Comparison of ENCODE assay signal across 8 cellular contexts in the genomic region with DNA sequence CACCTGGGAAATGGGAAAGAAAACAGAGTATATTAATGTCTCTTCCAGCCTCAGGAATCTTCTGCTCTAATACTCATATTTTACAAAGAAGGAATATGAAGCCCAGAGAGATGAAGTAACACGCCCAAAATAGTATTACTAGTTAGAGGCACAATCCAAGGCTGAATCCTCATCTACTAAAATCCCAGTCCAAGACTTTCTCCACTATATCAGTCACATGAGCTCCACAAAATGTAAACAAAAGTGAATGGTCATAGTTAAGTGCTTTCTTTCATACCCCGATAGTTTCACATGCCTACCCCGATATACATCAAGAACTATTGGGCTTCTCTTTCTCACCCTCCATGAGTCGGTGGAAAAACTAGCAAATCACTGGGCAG. TPM values are rescaled to one million over a fixed set of nuclear protein-coding genes. Genes with fewer than 3 reads are reported as not detected.
DNase-seq lines count a peak whose midpoint lies in the region; ATAC-seq and TF ChIP-seq lines count a peak whose summit lies in the region.

No MANE protein-coding gene starts in this region.

- no peaks in the 10 kb centered on the region for H3K9me3 ChIP-seq in hepatocyte (ENCODE audit: low read depth)

- no peaks in the 10 kb centered on the region for H3K9me2 ChIP-seq in hepatocyte (replicated peaks; ENCODE audit: insufficient read depth)

- peak overlapping the region; percentile 93 for H2AFZ ChIP-seq in hepatocyte

- H3K27ac Mint-ChIP-seq in T-helper 2 cell treated with Interferon-gamma antibody and Interleukin-4, amounts not matched to agents 5 μg/mL and 100 μg/mL, for 36 hours: peak overlapping the region; percentile 91
- H3K27ac Mint-ChIP-seq in activated T-cell treated with anti-CD3 and anti-CD28 coated beads, Interleukin-2, amount 50 U/mL, for 72 hours: peak overlapping the region; percentile 89

- no peaks in the 10 kb centered on the region for H4K20me1 ChIP-seq in hepatocyte (ENCODE audit: insufficient read depth, poor library complexity, severe bottlenecking)

- no peaks in the 10 kb centered on the region for H3K9me3 Mint-ChIP-seq in T-helper 2 cell treated with Interferon-gamma antibody and Interleukin-4, amounts not matched to agents 5 μg/mL and 100 μg/mL, for 36 hours
- H3K9me3 Mint-ChIP-seq in activated T-cell treated with anti-CD3 and anti-CD28 coated beads, Interleukin-2, amount 50 U/mL, for 72 hours: no peaks in the 10 kb centered on the region

- H3K4me1 ChIP-seq in hepatocyte (ENCODE audit: insufficient read depth): peaks cover 6% of the 10 kb centered on the region

- peaks cover 21% of the 10 kb centered on the region for H3K79me2 ChIP-seq in hepatocyte

- DNase-seq in T-helper 2 cell treated with Interferon-gamma antibody and Interleukin-4, amounts not matched to agents 5 μg/mL and 100 μg/mL, for 36 hours (ENCODE audit: low spot score): no peak
- no peak for DNase-seq in T-helper 2 cell
- no peak for DNase-seq in activated T-cell treated with anti-CD3 and anti-CD28 coated beads, Interleukin-2, amount 50 U/mL, for 72 hours
- peak; percentile 18 for DNase-seq in hepatocyte (ENCODE audit: low spot score)
- DNase-seq in smooth muscle cell of the brain vasculature (ENCODE audit: low read depth, low spot score): peak; percentile 4
- no peak for DNase-seq in NCI-H2196 treated with DMSO at 0.1 percent for 48 hours (lab: John Stamatoyannopoulos, UW; ENCODE audit: unreplicated experiment)
- DNase-seq in HPDE6-E6E7 (ENCODE audit: extremely low spot score): no peak

- H3K27ac ChIP-seq in hepatocyte: peak overlapping the region; percentile 91

- peak overlapping the region; percentile 92 for H3K4me3 Mint-ChIP-seq in T-helper 2 cell treated with Interferon-gamma antibody and Interleukin-4, amounts not matched to agents 5 μg/mL and 100 μg/mL, for 36 hours
- peak overlapping the region; percentile 87 to 92 for H3K4me3 Mint-ChIP-seq in activated T-cell treated with anti-CD3 and anti-CD28 coated beads, Interleukin-2, amount 50 U/mL, for 72 hours

- peaks cover 11% of the 10 kb centered on the region for H3K36me3 Mint-ChIP-seq in T-helper 2 cell treated with Interferon-gamma antibody and Interleukin-4, amounts not matched to agents 5 μg/mL and 100 μg/mL, for 36 hours (ENCODE audit: low read depth)
- H3K36me3 Mint-ChIP-seq in activated T-cell treated with anti-CD3 and anti-CD28 coated beads, Interleukin-2, amount 50 U/mL, for 72 hours (ENCODE audit: insufficient read depth in 2 of 2): peaks cover 1 to 8% of the 10 kb centered on the region in 2 donors

- ATAC-seq in activated T-cell treated with anti-CD3 and anti-CD28 coated beads, Interleukin-2, amount 50 U/mL, for 72 hours (replicated peaks in 1 of 2): no peak
- no peak for ATAC-seq in HG03442 (IDR thresholded peaks at IDR 0.05; ENCODE audit: unreplicated experiment)

- H3K4me3 ChIP-seq in hepatocyte: peak overlapping the region; percentile 63

- TF ChIP-seq CTCF in hepatocyte (IDR thresholded peaks at IDR 0.05; ENCODE audit: poor library complexity): no peak

- no peaks in the 10 kb centered on the region for H3K27me3 Mint-ChIP-seq in T-helper 2 cell treated with Interferon-gamma antibody and Interleukin-4, amounts not matched to agents 5 μg/mL and 100 μg/mL, for 36 hours (ENCODE audit: low read depth)
- no peaks in the 10 kb centered on the region for H3K27me3 Mint-ChIP-seq in activated T-cell treated with anti-CD3 and anti-CD28 coated beads, Interleukin-2, amount 50 U/mL, for 72 hours (ENCODE audit: low read depth)

- H3K4me1 Mint-ChIP-seq in T-helper 2 cell treated with Interferon-gamma antibody and Interleukin-4, amounts not matched to agents 5 μg/mL and 100 μg/mL, for 36 hours (ENCODE audit: low read depth): peaks cover 19% of the 10 kb centered on the region
- peaks cover 20% of the 10 kb centered on the region for H3K4me1 Mint-ChIP-seq in activated T-cell treated with anti-CD3 and anti-CD28 coated beads, Interleukin-2, amount 50 U/mL, for 72 hours (ENCODE audit: low read depth)

- WGBS in hepatocyte (ENCODE audit: low lambda C conversion rate, missing lambda C conversion rate): 43% methylated on average over 4 of the region's 4 CpGs

- H3K4me2 ChIP-seq in hepatocyte: peak overlapping the region; percentile 90

- no peaks in the 10 kb centered on the region for H3K36me3 ChIP-seq in hepatocyte (replicated peaks; ENCODE audit: insufficient read depth, low read depth)

- H3K27me3 ChIP-seq in hepatocyte: no peaks in the 10 kb centered on the region

RNA-seq across cellular contexts. Expression of a gene that starts 1.0 kb away (rescaled TPM):
- 10 to 100 TPM; 26.1 to 29.5 TPM for total RNA-seq in activated T-cell treated with anti-CD3 and anti-CD28 coated beads, Interleukin-2, amount 50 U/mL, for 72 hours
- 10.0 and 10.9 TPM in 2 replicates for total RNA-seq in hepatocyte
- polyA plus RNA-seq in hepatocyte: 2.6 and 3.0 TPM in 2 replicates

Comparison
In these comparisons a context has a peak if more than half of its experiments do, and no peak if none do; other contexts are left out.
1. DNase-seq: peak in hepatocyte (single experiment) and smooth muscle cell of the brain vasculature (single experiment); none in T-helper 2 cell treated with Interferon-gamma antibody and Interleukin-4, amounts not matched to agents 5 μg/mL and 100 μg/mL, for 36 hours (single experiment), T-helper 2 cell (0 of 5), activated T-cell treated with anti-CD3 and anti-CD28 coated beads, Interleukin-2, amount 50 U/mL, for 72 hours (0 of 2), NCI-H2196 treated with DMSO at 0.1 percent for 48 hours (single experiment) and HPDE6-E6E7 (single experiment).